ENCODE assay signal across 23 cellular contexts in the genomic region with DNA sequence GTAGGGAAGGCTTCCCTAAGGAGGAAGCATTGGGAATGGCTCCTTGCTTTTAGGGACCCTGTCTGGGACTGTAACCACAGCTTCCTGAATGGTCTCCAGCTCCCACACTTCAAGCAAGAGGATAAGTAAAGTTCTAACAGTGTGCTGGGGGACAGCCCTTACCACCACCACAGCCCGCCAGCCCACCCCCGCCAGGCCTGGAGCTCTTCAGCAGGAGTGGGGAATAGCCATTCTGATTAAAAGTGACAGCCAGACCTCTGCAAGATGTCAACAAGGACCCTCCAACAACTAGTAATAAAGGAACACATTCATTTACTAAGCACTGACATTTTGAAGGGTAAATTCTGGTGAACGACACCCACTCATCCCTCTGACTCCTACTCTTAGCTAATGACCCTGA. TPM values are rescaled to one million over a fixed set of nuclear protein-coding genes. Genes with fewer than 3 reads are reported as not detected.
"Had no signal": no experiment of that assay in that cellular context is flagged by ENCODE, and none has a peak within 500 bp of the region (broad histone marks: within the 10 kb centered on the region; RNA-seq: fewer than 3 reads in every experiment).

No MANE protein-coding gene starts in this region.

- H3K9ac ChIP-seq: neural progenitor cell had no signal

- H3K27me3 ChIP-seq: adrenal gland, ascending aorta, hepatocyte, upper lobe of left lung had no signal

- H3K4me3 ChIP-seq: adrenal gland, ascending aorta, hepatocyte, lower lobe of right lung, neural progenitor cell, spleen, upper lobe of left lung had no signal

- H3K79me2 ChIP-seq: hepatocyte had no signal

- H2AFZ ChIP-seq: hepatocyte, neural progenitor cell had no signal

- H3K4me2 ChIP-seq: hepatocyte, neural progenitor cell had no signal

- DNase-seq: activated B cell treated with CpG ODN at 0.5 μM for 24 hours; activated CD4-positive, alpha-beta memory T cell treated with anti-CD3 and anti-CD28 coated beads for 36 hours; activated CD4-positive, alpha-beta T cell treated with anti-CD3 and anti-CD28 coated beads for 4 hours; activated gamma-delta T cell treated with Interleukin-2 at 50 U/mL for 16 hours; activated T-cell treated with anti-CD3 and anti-CD28 coated beads, Interleukin-2, amount 50 U/mL, for 72 hours; brain microvascular endothelial cell; effector memory CD4-positive, alpha-beta T cell; foreskin keratinocyte; lower lobe of right lung; mesendoderm; naive thymus-derived CD4-positive, alpha-beta T cell; spleen; stimulated activated CD4-positive, alpha-beta T cell treated with anti-CD3 and anti-CD28 coated beads, Interleukin-4, amount 100 ng/mL, for 24 hours; stimulated activated naive CD4-positive, alpha-beta T cell treated with Interleukin-2 at 50 U/mL for 16 hours; T1000; upper lobe of left lung had no signal

- FAIRE-seq: colon had no signal

- H3K9me3 ChIP-seq: adrenal gland, ascending aorta, lower lobe of right lung, spleen, upper lobe of left lung had no signal

- H3K27ac ChIP-seq: ascending aorta, brain microvascular endothelial cell, foreskin keratinocyte, hepatocyte, lower lobe of right lung, neural progenitor cell, spleen, upper lobe of left lung had no signal

- H3K36me3 ChIP-seq: adrenal gland, ascending aorta, brain microvascular endothelial cell, lower lobe of right lung, neural progenitor cell, spleen, upper lobe of left lung had no signal

RNA-seq across cellular contexts. Expression of gene CPN2, which starts 49.4 kb away (rescaled TPM):
- total RNA-seq: activated B cell treated with CpG ODN at 0.5 μM for 24 hours; activated CD4-positive, alpha-beta memory T cell treated with anti-CD3 and anti-CD28 coated beads for 36 hours; activated T-cell treated with anti-CD3 and anti-CD28 coated beads, Interleukin-2, amount 50 U/mL, for 72 hours; ascending aorta; dermis microvascular lymphatic vessel endothelial cell; foreskin keratinocyte; glomerular endothelial cell; lower lobe of right lung; naive thymus-derived CD4-positive, alpha-beta T cell had no signal
- polyA plus RNA-seq: foreskin keratinocyte; naive thymus-derived CD4-positive, alpha-beta T cell had no signal
